ENCODE assay signal across 20 cellular contexts in genomic region chr19:23378948-23379347, GRCh38. TPM values are rescaled to one million over a fixed set of nuclear protein-coding genes. Genes with fewer than 3 reads are reported as not detected.
DNase-seq lines count a peak whose midpoint lies in the region; ATAC-seq and TF ChIP-seq lines count a peak whose summit lies in the region.
"Had no signal": no experiment of that assay in that cellular context is flagged by ENCODE, and none has a peak within 500 bp of the region (broad histone marks: within the 10 kb centered on the region; RNA-seq: fewer than 3 reads in every experiment).

No MANE protein-coding gene starts in this region.

- CTCF ChIA-PET in CD8-positive, alpha-beta T cell (lab: Charles Lee) = no interaction called here
- CTCF ChIA-PET in naive thymus-derived CD4-positive, alpha-beta T cell (lab: Charles Lee) = no interaction called here
- CTCF ChIA-PET in CD4-positive, alpha-beta T cell (lab: Charles Lee) = no interaction called here

- no peaks in the 10 kb centered on the region for H3K4me1 ChIP-seq in CD8-positive, alpha-beta T cell (ENCODE audit: insufficient read depth, low read length)
- H3K4me1 ChIP-seq in naive thymus-derived CD4-positive, alpha-beta T cell (ENCODE audit: control insufficient read depth in 2 of 2, insufficient read depth in 2 of 2, low read length in 2 of 2) = peaks cover 0 to 5% of the 10 kb centered on the region in 2 donors
- H3K4me1 ChIP-seq: neural progenitor cell, psoas muscle had no signal

- peaks cover 14% of the 10 kb centered on the region for H3K36me3 ChIP-seq in CD8-positive, alpha-beta T cell (ENCODE audit: insufficient read depth, low read length)
- H3K36me3 ChIP-seq in naive thymus-derived CD4-positive, alpha-beta T cell (ENCODE audit: control insufficient read depth in 2 of 3, insufficient read depth in 3 of 3, low read length in 3 of 3) = peaks cover 5 to 74% (median 17%) of the 10 kb centered on the region in 3 experiments

- H3K9me3 Mint-ChIP-seq in CD8-positive, alpha-beta T cell = peaks cover 28% of the 10 kb centered on the region
- peaks cover 14% of the 10 kb centered on the region for H3K9me3 Mint-ChIP-seq in glutamatergic neuron (ENCODE audit: unreplicated experiment)
- H3K9me3 Mint-ChIP-seq in naive thymus-derived CD4-positive, alpha-beta T cell = peaks cover 0 to 98% (median 69%) of the 10 kb centered on the region in 11 donors
- H3K9me3 Mint-ChIP-seq in mesothelial cell of epicardium = peaks cover 47% of the 10 kb centered on the region
- H3K9me3 Mint-ChIP-seq in CD4-positive, alpha-beta T cell = peaks cover 4% of the 10 kb centered on the region

- H3K4me3 ChIP-seq in CD8-positive, alpha-beta T cell (ENCODE audit: low read depth, low read length) = no peak overlapping the region
- no peak overlapping the region for H3K4me3 ChIP-seq in naive thymus-derived CD4-positive, alpha-beta T cell (ENCODE audit: low read length)
- H3K4me3 ChIP-seq: neural progenitor cell, psoas muscle, stomach had no signal

- no peak overlapping the region for H3K27ac ChIP-seq in CD8-positive, alpha-beta T cell (ENCODE audit: low read depth, low read length)
- H3K27ac ChIP-seq in naive thymus-derived CD4-positive, alpha-beta T cell (ENCODE audit: low read depth, low read length) = no peak overlapping the region
- H3K27ac ChIP-seq in CD4-positive, alpha-beta T cell (ENCODE audit: low read depth, low read length) = no peak overlapping the region
- H3K27ac ChIP-seq: neural progenitor cell, psoas muscle, stomach had no signal

- no peaks in the 10 kb centered on the region for H3K27me3 Mint-ChIP-seq in CD8-positive, alpha-beta T cell (ENCODE audit: low read depth)
- H3K27me3 Mint-ChIP-seq in glutamatergic neuron (ENCODE audit: unreplicated experiment) = peaks cover 4% of the 10 kb centered on the region
- no peaks in the 10 kb centered on the region for H3K27me3 Mint-ChIP-seq in naive thymus-derived CD4-positive, alpha-beta T cell
- H3K27me3 Mint-ChIP-seq in mesothelial cell of epicardium (ENCODE audit: low read depth) = no peaks in the 10 kb centered on the region
- no peaks in the 10 kb centered on the region for H3K27me3 Mint-ChIP-seq in CD4-positive, alpha-beta T cell

- peaks cover 85% of the 10 kb centered on the region for H3K36me3 Mint-ChIP-seq in CD8-positive, alpha-beta T cell
- H3K36me3 Mint-ChIP-seq in glutamatergic neuron (ENCODE audit: unreplicated experiment) (peaks cover 37% of the 10 kb centered on the region), mesothelial cell of epicardium (peaks cover 81% of the 10 kb centered on the region)
- peaks cover 34 to 91% (median 80%) of the 10 kb centered on the region in 5 donors for H3K36me3 Mint-ChIP-seq in naive thymus-derived CD4-positive, alpha-beta T cell
- H3K36me3 Mint-ChIP-seq in CD4-positive, alpha-beta T cell (ENCODE audit: low read depth) = peaks cover 96% of the 10 kb centered on the region

- TF ChIP-seq CTCF in CD8-positive, alpha-beta T cell (IDR thresholded peaks at IDR 0.05) = no peak
- TF ChIP-seq CTCF in glutamatergic neuron (IDR thresholded peaks at IDR 0.05; ENCODE audit: partially characterized antibody, unreplicated experiment) (no peak), mesothelial cell of epicardium (IDR thresholded peaks at IDR 0.05; ENCODE audit: unreplicated experiment) (no peak)
- TF ChIP-seq CTCF in CD4-positive, alpha-beta T cell (IDR thresholded peaks at IDR 0.05) = no peak

- H3K9me3 ChIP-seq in CD8-positive, alpha-beta T cell (ENCODE audit: low read length) = peaks cover 35% of the 10 kb centered on the region
- peaks cover 0 to 75% (median 16%) of the 10 kb centered on the region in 3 experiments for H3K9me3 ChIP-seq in naive thymus-derived CD4-positive, alpha-beta T cell (ENCODE audit: control insufficient read depth in 2 of 3, low read length in 3 of 3)
- H3K9me3 ChIP-seq in CD4-positive, alpha-beta T cell (ENCODE audit: control insufficient read depth, low read length) = peaks cover 84% of the 10 kb centered on the region

- no peaks in the 10 kb centered on the region for H3K27me3 ChIP-seq in CD8-positive, alpha-beta T cell (ENCODE audit: insufficient read depth, low read length)
- no peaks in the 10 kb centered on the region for H3K27me3 ChIP-seq in naive thymus-derived CD4-positive, alpha-beta T cell (ENCODE audit: control insufficient read depth in 2 of 2, insufficient read depth in 2 of 2, low read length in 2 of 2)
- no peaks in the 10 kb centered on the region for H3K27me3 ChIP-seq in CD4-positive, alpha-beta T cell (ENCODE audit: control insufficient read depth, insufficient read depth, low read length)
- H3K27me3 ChIP-seq: neural progenitor cell, stomach had no signal

- POLR2A ChIA-PET in CD8-positive, alpha-beta T cell (lab: Charles Lee) = interaction anchor here (0.6 kb wide), 1 partner anchor 415 kb away, joined by 3 read pairs; no protein-coding TSS in a partner anchor
- POLR2A ChIA-PET in naive thymus-derived CD4-positive, alpha-beta T cell (lab: Charles Lee) = interaction anchor here (0.7 to 1.2 kb wide), 2 partner anchors 420 to 422 kb away, joined by 3 to 4 read pairs; no protein-coding TSS in a partner anchor
- POLR2A ChIA-PET in CD4-positive, alpha-beta T cell (lab: Charles Lee) = interaction anchor here (1.2 to 1.3 kb wide), 4 partner anchors 16 to 422 kb away, joined by 3 to 6 read pairs (median 4); partner anchors contain the start of genes ZNF675 and ZNF91

- DNase-seq in CD8-positive, alpha-beta T cell = no peak
- DNase-seq in M059J (ENCODE audit: low read depth) = peak; percentile 26
- DNase-seq in glutamatergic neuron = no peak
- DNase-seq in naive thymus-derived CD4-positive, alpha-beta T cell = no peak
- DNase-seq in mesothelial cell of epicardium (ENCODE audit: low spot score in 2 of 2, unreplicated experiment in 2 of 2) = no peak
- DNase-seq in CD4-positive, alpha-beta T cell = no peak
- no peak for DNase-seq in Ammon's horn (ENCODE audit: low spot score)
- DNase-seq: activated CD4-positive, alpha-beta T cell treated with anti-CD3 and anti-CD28 coated beads for 4 hours; AML-193; amygdala; erythroblast; NCI-H1417 treated with DMSO at 0.1 percent for 48 hours; NCI-H2171 treated with DMSO at 0.1 percent for 48 hours; psoas muscle; small intestine; stimulated activated CD4-positive, alpha-beta T cell treated with anti-CD3 and anti-CD28 coated beads, Interleukin-2, amount 100 ng/mL, for 48 hours; stomach had no signal

- H3K4me1 Mint-ChIP-seq in CD8-positive, alpha-beta T cell (ENCODE audit: low read depth) = peaks cover 24% of the 10 kb centered on the region
- H3K4me1 Mint-ChIP-seq in glutamatergic neuron (ENCODE audit: low read depth, unreplicated experiment) = peaks cover 15% of the 10 kb centered on the region
- H3K4me1 Mint-ChIP-seq in naive thymus-derived CD4-positive, alpha-beta T cell = peaks cover 4 to 25% (median 10%) of the 10 kb centered on the region in 7 donors
- H3K4me1 Mint-ChIP-seq in mesothelial cell of epicardium = no peaks in the 10 kb centered on the region
- H3K4me1 Mint-ChIP-seq in CD4-positive, alpha-beta T cell (ENCODE audit: low read depth) = peaks cover 19% of the 10 kb centered on the region
- H3K4me1 Mint-ChIP-seq: neural progenitor cell had no signal

- no peak overlapping the region for H3K27ac Mint-ChIP-seq in CD8-positive, alpha-beta T cell
- H3K27ac Mint-ChIP-seq in glutamatergic neuron (ENCODE audit: unreplicated experiment) (peak overlapping the region; percentile 95), mesothelial cell of epicardium (no peak overlapping the region)
- no peak overlapping the region for H3K27ac Mint-ChIP-seq in naive thymus-derived CD4-positive, alpha-beta T cell
- H3K27ac Mint-ChIP-seq in CD4-positive, alpha-beta T cell = no peak overlapping the region
- H3K27ac Mint-ChIP-seq: neural progenitor cell had no signal

- intact Hi-C loops in CD8-positive, alpha-beta T cell (cut with DNase I, micrococcal nuclease) = no loop called here
- intact Hi-C loops in naive thymus-derived CD4-positive, alpha-beta T cell (cut with micrococcal nuclease) = no loop called here
- intact Hi-C loops in CD4-positive, alpha-beta T cell (cut with DNase I, micrococcal nuclease) = loop anchor here in 1 of 2 experiments (5.0 to 10.0 kb wide), 2 partner anchors 42 to 276 kb away; no protein-coding TSS in a partner anchor

- peak; percentile 48 for ATAC-seq in CD8-positive, alpha-beta T cell
- peak; percentile 46 for ATAC-seq in naive thymus-derived CD4-positive, alpha-beta T cell
- no peak for ATAC-seq in CD4-positive, alpha-beta T cell (ENCODE audit: poor library complexity)
- ATAC-seq: HCT116, HepG2 had no signal

- no peak overlapping the region for H3K4me3 Mint-ChIP-seq in CD8-positive, alpha-beta T cell
- no peak overlapping the region for H3K4me3 Mint-ChIP-seq in glutamatergic neuron (ENCODE audit: unreplicated experiment)
- peak overlapping the region in 1 of 10 donors; percentile 57 for H3K4me3 Mint-ChIP-seq in naive thymus-derived CD4-positive, alpha-beta T cell
- no peak overlapping the region for H3K4me3 Mint-ChIP-seq in mesothelial cell of epicardium
- H3K4me3 Mint-ChIP-seq in CD4-positive, alpha-beta T cell = no peak overlapping the region
- H3K4me3 Mint-ChIP-seq: neural progenitor cell had no signal

RNA-seq across cellular contexts. Expression of gene ZNF91, which starts 16.3 kb away (rescaled TPM):
- total RNA-seq in CD8-positive, alpha-beta T cell = 10 to 100 TPM; 90.1 to 90.4 TPM
- 28.6 and 29.3 TPM in 2 replicates for total RNA-seq in M059J (2014; rRNA removed; shearing (Covaris generic))
- total RNA-seq in glutamatergic neuron (ENCODE audit: unreplicated experiment) (160 TPM), mesothelial cell of epicardium (165 to 169 TPM (median 165 TPM) in 3 replicates)
- 100 to 1,000 TPM in 2 of 5 experiments, 10 to 100 TPM in 3; 40.5 to 165 (median 90.6) TPM for total RNA-seq in naive thymus-derived CD4-positive, alpha-beta T cell
- 10 to 100 TPM; 55.8 to 56.7 TPM for polyA plus RNA-seq in naive thymus-derived CD4-positive, alpha-beta T cell
- total RNA-seq in CD4-positive, alpha-beta T cell = 10 to 100 TPM; 95.5 to 99.3 TPM
